In the genomic region with DNA sequence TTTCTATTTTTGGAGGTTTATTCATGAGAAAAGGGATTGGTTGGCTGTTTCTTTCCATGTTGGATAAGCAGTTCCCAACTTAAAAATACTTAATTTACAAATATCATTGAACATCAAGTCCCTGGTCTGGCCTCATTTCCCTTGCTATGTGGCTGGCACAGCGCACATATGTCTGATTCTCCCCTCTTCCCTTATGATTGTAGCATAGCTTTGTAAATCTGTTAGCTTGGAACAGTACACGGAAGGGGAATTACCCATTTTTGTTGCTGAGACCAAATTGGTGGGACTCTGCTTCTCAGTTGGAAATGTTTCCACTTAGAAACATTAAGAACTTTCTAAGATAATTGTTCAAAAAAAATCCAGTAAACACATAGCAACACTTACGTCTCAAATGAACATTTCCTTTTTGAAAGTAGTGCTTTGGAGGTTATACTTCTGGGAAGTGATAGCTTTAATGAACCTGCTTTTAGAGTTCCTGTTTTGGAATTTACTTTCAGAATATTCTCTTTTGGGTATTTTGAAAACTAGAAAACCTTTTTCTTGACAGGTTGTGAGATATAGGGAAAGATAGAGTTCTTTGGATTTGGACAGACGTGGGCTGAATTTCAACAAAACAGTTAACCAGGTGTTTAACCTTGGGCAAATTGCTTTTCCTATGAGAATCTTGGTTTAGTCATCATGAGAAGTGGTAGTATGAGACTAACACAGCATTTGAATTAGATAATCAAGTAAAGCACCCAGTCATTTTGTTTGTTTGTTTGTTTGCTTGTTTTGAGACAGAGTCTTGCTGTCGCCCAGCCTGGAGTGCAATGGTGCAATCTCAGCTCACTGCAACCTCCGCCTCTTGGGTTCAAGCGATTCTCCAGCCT, we compare ENCODE assay signal across 2 cellular contexts.
TF ChIP-seq lines count a peak whose summit lies in the region.

No MANE protein-coding gene starts in this region.

TF ChIP-seq in endothelial cell of umbilical vein, 7 proteins besides CTCF, POLR2A, EP300 and RAD21 (continued from another document):
- TF ChIP-seq JUN (IDR thresholded peaks at IDR 0.05; ENCODE audit: borderline replicate concordance, insufficient read depth, insufficient read length, low read depth) (no peak), POLR2AphosphoS5 (IDR thresholded peaks at IDR 0.05; ENCODE audit: insufficient read depth, low read depth, low read length) (no peak), GATA2 (IDR thresholded peaks at IDR 0.05; ENCODE audit: insufficient read depth, insufficient read length, low read depth, low read length) (no peak), EZH2 (IDR thresholded peaks at IDR 0.05; ENCODE audit: borderline replicate concordance, low read depth, low read length, severe bottlenecking) (no peak)

TF ChIP-seq in WTC11, 78 proteins besides CTCF, POLR2A, EP300 and RAD21:
- TF ChIP-seq, protein P1, sequence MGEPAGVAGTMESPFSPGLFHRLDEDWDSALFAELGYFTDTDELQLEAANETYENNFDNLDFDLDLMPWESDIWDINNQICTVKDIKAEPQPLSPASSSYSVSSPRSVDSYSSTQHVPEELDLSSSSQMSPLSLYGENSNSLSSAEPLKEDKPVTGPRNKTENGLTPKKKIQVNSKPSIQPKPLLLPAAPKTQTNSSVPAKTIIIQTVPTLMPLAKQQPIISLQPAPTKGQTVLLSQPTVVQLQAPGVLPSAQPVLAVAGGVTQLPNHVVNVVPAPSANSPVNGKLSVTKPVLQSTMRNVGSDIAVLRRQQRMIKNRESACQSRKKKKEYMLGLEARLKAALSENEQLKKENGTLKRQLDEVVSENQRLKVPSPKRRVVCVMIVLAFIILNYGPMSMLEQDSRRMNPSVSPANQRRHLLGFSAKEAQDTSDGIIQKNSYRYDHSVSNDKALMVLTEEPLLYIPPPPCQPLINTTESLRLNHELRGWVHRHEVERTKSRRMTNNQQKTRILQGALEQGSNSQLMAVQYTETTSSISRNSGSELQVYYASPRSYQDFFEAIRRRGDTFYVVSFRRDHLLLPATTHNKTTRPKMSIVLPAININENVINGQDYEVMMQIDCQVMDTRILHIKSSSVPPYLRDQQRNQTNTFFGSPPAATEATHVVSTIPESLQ (CRISPR knock-in tag; IDR thresholded peaks at IDR 0.05): no peak
- TF ChIP-seq, protein P2, sequence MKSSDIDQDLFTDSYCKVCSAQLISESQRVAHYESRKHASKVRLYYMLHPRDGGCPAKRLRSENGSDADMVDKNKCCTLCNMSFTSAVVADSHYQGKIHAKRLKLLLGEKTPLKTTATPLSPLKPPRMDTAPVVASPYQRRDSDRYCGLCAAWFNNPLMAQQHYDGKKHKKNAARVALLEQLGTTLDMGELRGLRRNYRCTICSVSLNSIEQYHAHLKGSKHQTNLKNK (CRISPR knock-in tag; IDR thresholded peaks at IDR 0.05): no peak
- TF ChIP-seq ETV6 (CRISPR knock-in tag; IDR thresholded peaks at IDR 0.05) (no peak), ZBTB21 (CRISPR knock-in tag; IDR thresholded peaks at IDR 0.05; ENCODE audit: borderline replicate concordance) (no peak), ESRRA (CRISPR knock-in tag; IDR thresholded peaks at IDR 0.05; ENCODE audit: borderline replicate concordance) (no peak), EMX1 (CRISPR knock-in tag; IDR thresholded peaks at IDR 0.05) (no peak), ZNF263 (CRISPR knock-in tag; IDR thresholded peaks at IDR 0.05; ENCODE audit: low read depth) (no peak), CREB1 (CRISPR knock-in tag; IDR thresholded peaks at IDR 0.05) (no peak), NFATC4 (CRISPR knock-in tag; IDR thresholded peaks at IDR 0.05) (no peak), ZNF121 (CRISPR knock-in tag; IDR thresholded peaks at IDR 0.05) (no peak), IRF2 (CRISPR knock-in tag; IDR thresholded peaks at IDR 0.05; ENCODE audit: borderline replicate concordance, low read depth) (no peak)
- TF ChIP-seq, protein P3, sequence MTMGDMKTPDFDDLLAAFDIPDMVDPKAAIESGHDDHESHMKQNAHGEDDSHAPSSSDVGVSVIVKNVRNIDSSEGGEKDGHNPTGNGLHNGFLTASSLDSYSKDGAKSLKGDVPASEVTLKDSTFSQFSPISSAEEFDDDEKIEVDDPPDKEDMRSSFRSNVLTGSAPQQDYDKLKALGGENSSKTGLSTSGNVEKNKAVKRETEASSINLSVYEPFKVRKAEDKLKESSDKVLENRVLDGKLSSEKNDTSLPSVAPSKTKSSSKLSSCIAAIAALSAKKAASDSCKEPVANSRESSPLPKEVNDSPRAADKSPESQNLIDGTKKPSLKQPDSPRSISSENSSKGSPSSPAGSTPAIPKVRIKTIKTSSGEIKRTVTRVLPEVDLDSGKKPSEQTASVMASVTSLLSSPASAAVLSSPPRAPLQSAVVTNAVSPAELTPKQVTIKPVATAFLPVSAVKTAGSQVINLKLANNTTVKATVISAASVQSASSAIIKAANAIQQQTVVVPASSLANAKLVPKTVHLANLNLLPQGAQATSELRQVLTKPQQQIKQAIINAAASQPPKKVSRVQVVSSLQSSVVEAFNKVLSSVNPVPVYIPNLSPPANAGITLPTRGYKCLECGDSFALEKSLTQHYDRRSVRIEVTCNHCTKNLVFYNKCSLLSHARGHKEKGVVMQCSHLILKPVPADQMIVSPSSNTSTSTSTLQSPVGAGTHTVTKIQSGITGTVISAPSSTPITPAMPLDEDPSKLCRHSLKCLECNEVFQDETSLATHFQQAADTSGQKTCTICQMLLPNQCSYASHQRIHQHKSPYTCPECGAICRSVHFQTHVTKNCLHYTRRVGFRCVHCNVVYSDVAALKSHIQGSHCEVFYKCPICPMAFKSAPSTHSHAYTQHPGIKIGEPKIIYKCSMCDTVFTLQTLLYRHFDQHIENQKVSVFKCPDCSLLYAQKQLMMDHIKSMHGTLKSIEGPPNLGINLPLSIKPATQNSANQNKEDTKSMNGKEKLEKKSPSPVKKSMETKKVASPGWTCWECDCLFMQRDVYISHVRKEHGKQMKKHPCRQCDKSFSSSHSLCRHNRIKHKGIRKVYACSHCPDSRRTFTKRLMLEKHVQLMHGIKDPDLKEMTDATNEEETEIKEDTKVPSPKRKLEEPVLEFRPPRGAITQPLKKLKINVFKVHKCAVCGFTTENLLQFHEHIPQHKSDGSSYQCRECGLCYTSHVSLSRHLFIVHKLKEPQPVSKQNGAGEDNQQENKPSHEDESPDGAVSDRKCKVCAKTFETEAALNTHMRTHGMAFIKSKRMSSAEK (CRISPR knock-in tag; IDR thresholded peaks at IDR 0.05; ENCODE audit: borderline replicate concordance): no peak
- TF ChIP-seq, protein P4, sequence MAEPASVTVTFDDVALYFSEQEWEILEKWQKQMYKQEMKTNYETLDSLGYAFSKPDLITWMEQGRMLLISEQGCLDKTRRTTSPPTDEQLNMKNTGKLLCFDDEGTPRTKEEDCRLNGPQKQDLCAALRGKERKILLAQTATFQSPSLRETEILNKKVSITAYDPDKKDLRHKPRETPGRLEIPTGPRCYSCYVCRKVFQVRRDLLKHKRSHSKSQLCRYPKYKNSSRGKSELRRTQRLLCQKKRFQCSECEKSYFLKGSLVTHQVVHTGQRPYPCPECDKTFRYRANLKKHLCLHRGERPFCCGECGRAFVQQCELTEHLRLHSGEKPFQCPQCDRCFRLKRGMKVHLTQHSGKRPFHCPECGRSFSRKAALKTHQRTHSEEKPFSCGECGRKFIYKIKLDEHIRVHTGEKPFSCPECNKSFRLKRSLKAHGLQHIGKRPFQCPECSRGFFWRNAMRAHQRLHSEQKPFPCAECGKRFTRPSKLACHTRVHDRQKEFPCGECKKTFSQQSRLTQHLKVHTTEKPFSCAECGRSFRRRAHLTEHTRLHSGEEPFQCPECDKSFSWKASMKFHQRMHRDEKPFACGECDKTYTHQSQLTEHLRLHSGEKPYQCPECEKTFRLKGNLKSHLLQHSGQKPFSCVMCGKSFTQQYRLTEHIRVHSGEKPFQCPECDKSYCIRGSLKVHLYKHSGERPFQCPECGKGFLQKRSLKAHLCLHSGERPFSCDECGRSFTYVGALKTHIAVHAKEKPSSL (CRISPR knock-in tag; conservative IDR thresholded peaks at IDR 0.05): no peak
- TF ChIP-seq, protein P5, sequence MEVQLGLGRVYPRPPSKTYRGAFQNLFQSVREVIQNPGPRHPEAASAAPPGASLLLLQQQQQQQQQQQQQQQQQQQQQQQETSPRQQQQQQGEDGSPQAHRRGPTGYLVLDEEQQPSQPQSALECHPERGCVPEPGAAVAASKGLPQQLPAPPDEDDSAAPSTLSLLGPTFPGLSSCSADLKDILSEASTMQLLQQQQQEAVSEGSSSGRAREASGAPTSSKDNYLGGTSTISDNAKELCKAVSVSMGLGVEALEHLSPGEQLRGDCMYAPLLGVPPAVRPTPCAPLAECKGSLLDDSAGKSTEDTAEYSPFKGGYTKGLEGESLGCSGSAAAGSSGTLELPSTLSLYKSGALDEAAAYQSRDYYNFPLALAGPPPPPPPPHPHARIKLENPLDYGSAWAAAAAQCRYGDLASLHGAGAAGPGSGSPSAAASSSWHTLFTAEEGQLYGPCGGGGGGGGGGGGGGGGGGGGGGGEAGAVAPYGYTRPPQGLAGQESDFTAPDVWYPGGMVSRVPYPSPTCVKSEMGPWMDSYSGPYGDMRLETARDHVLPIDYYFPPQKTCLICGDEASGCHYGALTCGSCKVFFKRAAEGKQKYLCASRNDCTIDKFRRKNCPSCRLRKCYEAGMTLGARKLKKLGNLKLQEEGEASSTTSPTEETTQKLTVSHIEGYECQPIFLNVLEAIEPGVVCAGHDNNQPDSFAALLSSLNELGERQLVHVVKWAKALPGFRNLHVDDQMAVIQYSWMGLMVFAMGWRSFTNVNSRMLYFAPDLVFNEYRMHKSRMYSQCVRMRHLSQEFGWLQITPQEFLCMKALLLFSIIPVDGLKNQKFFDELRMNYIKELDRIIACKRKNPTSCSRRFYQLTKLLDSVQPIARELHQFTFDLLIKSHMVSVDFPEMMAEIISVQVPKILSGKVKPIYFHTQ (CRISPR knock-in tag; IDR thresholded peaks at IDR 0.05): no peak
- TF ChIP-seq, protein P6, sequence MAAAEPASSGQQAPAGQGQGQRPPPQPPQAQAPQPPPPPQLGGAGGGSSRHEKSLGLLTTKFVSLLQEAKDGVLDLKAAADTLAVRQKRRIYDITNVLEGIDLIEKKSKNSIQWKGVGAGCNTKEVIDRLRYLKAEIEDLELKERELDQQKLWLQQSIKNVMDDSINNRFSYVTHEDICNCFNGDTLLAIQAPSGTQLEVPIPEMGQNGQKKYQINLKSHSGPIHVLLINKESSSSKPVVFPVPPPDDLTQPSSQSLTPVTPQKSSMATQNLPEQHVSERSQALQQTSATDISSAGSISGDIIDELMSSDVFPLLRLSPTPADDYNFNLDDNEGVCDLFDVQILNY (CRISPR knock-in tag; IDR thresholded peaks at IDR 0.05): no peak
- TF ChIP-seq, protein P7, sequence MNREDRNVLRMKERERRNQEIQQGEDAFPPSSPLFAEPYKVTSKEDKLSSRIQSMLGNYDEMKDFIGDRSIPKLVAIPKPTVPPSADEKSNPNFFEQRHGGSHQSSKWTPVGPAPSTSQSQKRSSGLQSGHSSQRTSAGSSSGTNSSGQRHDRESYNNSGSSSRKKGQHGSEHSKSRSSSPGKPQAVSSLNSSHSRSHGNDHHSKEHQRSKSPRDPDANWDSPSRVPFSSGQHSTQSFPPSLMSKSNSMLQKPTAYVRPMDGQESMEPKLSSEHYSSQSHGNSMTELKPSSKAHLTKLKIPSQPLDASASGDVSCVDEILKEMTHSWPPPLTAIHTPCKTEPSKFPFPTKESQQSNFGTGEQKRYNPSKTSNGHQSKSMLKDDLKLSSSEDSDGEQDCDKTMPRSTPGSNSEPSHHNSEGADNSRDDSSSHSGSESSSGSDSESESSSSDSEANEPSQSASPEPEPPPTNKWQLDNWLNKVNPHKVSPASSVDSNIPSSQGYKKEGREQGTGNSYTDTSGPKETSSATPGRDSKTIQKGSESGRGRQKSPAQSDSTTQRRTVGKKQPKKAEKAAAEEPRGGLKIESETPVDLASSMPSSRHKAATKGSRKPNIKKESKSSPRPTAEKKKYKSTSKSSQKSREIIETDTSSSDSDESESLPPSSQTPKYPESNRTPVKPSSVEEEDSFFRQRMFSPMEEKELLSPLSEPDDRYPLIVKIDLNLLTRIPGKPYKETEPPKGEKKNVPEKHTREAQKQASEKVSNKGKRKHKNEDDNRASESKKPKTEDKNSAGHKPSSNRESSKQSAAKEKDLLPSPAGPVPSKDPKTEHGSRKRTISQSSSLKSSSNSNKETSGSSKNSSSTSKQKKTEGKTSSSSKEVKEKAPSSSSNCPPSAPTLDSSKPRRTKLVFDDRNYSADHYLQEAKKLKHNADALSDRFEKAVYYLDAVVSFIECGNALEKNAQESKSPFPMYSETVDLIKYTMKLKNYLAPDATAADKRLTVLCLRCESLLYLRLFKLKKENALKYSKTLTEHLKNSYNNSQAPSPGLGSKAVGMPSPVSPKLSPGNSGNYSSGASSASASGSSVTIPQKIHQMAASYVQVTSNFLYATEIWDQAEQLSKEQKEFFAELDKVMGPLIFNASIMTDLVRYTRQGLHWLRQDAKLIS (CRISPR knock-in tag; IDR thresholded peaks at IDR 0.05; ENCODE audit: borderline replicate concordance): no peak
